Comparison of ENCODE assay signal across 14 cellular contexts in genomic region chr4:10075953-10076391, GRCh38. TPM values are rescaled to one million over a fixed set of nuclear protein-coding genes. Genes with fewer than 3 reads are reported as not detected.
A peak's percentile ranks its signal among the peaks of the same experiment; 100 is the strongest.
DNase-seq lines count a peak whose midpoint lies in the region; ATAC-seq, FAIRE-seq and TF ChIP-seq lines count a peak whose summit lies in the region.
"Had no signal": no experiment of that assay in that cellular context is flagged by ENCODE, and none has a peak within 500 bp of the region (broad histone marks: within the 10 kb centered on the region; RNA-seq: fewer than 3 reads in every experiment).

No MANE protein-coding gene starts in this region.

- no peaks in the 10 kb centered on the region for H3K9me3 Mint-ChIP-seq in activated T-cell treated with anti-CD3 and anti-CD28 coated beads, Interleukin-2, amount 50 U/mL, for 72 hours
- H3K9me3 Mint-ChIP-seq in memory B cell, result no peaks in the 10 kb centered on the region
- H3K9me3 Mint-ChIP-seq: activated B cell treated with CpG ODN at 0.5 μM for 24 hours had no signal

- no peak overlapping the region for H3K27ac Mint-ChIP-seq in activated T-cell treated with anti-CD3 and anti-CD28 coated beads, Interleukin-2, amount 50 U/mL, for 72 hours
- H3K27ac Mint-ChIP-seq in memory B cell, result peak overlapping the region; percentile 83
- H3K27ac Mint-ChIP-seq: activated B cell treated with CpG ODN at 0.5 μM for 24 hours had no signal

- H3K36me3 ChIP-seq in testis (ENCODE audit: low read depth, missing control alignments), result no peaks in the 10 kb centered on the region

- H3K4me1 Mint-ChIP-seq in activated T-cell treated with anti-CD3 and anti-CD28 coated beads, Interleukin-2, amount 50 U/mL, for 72 hours (ENCODE audit: low read depth), result no peaks in the 10 kb centered on the region
- H3K4me1 Mint-ChIP-seq in memory B cell, result peaks cover 2% of the 10 kb centered on the region
- H3K4me1 Mint-ChIP-seq: activated B cell treated with CpG ODN at 0.5 μM for 24 hours had no signal

- peak; percentile 5 to 15 for ATAC-seq in activated T-cell treated with anti-CD3 and anti-CD28 coated beads, Interleukin-2, amount 50 U/mL, for 72 hours (replicated peaks in 1 of 2)
- ATAC-seq in memory B cell (ENCODE audit: low read depth), result no peak
- no peak for ATAC-seq in HG03460 (IDR thresholded peaks at IDR 0.05; ENCODE audit: unreplicated experiment)

- H3K4me1 ChIP-seq in testis, result peaks cover 23% of the 10 kb centered on the region

- H3K4me3 ChIP-seq in coronary artery, result no peak overlapping the region
- H3K4me3 ChIP-seq in testis, result no peak overlapping the region
- H3K4me3 ChIP-seq: lung had no signal

- no peaks in the 10 kb centered on the region for H3K9me3 ChIP-seq in testis

- intact Hi-C loops in testis (cut with DNase I; ENCODE audit: low total_unique reads), result no loop called here

- no peaks in the 10 kb centered on the region for H3K27me3 Mint-ChIP-seq in activated T-cell treated with anti-CD3 and anti-CD28 coated beads, Interleukin-2, amount 50 U/mL, for 72 hours (ENCODE audit: low read depth)
- no peaks in the 10 kb centered on the region for H3K27me3 Mint-ChIP-seq in memory B cell
- H3K27me3 Mint-ChIP-seq: activated B cell treated with CpG ODN at 0.5 μM for 24 hours had no signal

- H3K27me3 ChIP-seq in testis, result no peaks in the 10 kb centered on the region

- FAIRE-seq in urothelium cell line (lab: Jason Lieb, UNC), result no peak
- FAIRE-seq: D721Med had no signal

- no peak overlapping the region for H3K4me3 Mint-ChIP-seq in activated T-cell treated with anti-CD3 and anti-CD28 coated beads, Interleukin-2, amount 50 U/mL, for 72 hours
- no peak overlapping the region for H3K4me3 Mint-ChIP-seq in memory B cell
- H3K4me3 Mint-ChIP-seq: activated B cell treated with CpG ODN at 0.5 μM for 24 hours had no signal

- TF ChIP-seq CTCF in coronary artery (IDR thresholded peaks at IDR 0.05), result no peak
- TF ChIP-seq CTCF in testis (IDR thresholded peaks at IDR 0.05), result no peak

- 74 to 82% methylated on average over 7 to 10 of the region's 11 CpGs for WGBS in testis, 2 donors

- peaks cover 9 to 12% of the 10 kb centered on the region in 2 donors for H3K36me3 Mint-ChIP-seq in activated T-cell treated with anti-CD3 and anti-CD28 coated beads, Interleukin-2, amount 50 U/mL, for 72 hours (ENCODE audit: insufficient read depth in 2 of 2)
- peaks cover 26% of the 10 kb centered on the region for H3K36me3 Mint-ChIP-seq in memory B cell

- H3K27ac ChIP-seq in coronary artery (peak overlapping the region in 1 of 2 donors; percentile 26), testis (no peak overlapping the region)

- TF ChIP-seq POLR2A in testis (IDR thresholded peaks at IDR 0.05), result no peak

- DNase-seq in activated T-cell treated with anti-CD3 and anti-CD28 coated beads, Interleukin-2, amount 50 U/mL, for 72 hours, result no peak
- DNase-seq in activated T-cell treated with anti-CD3 and anti-CD28 coated beads for 4 hours (no peak), coronary artery (ENCODE audit: low spot score) (peak; percentile 66), memory B cell (ENCODE audit: low spot score in 2 of 2) (no peak), testis (peak; percentile 50), COR-L47 (lab: John Stamatoyannopoulos, UW) (no peak), urothelium cell line (ENCODE audit: low spot score) (no peak)
- DNase-seq: ACHN, activated B cell treated with CpG ODN at 0.5 μM for 24 hours, Kasumi-1, NCI-H2171 had no signal

RNA-seq across cellular contexts. Expression of gene WDR1, which starts 40.6 kb away (rescaled TPM):
- total RNA-seq in activated T-cell treated with anti-CD3 and anti-CD28 coated beads, Interleukin-2, amount 50 U/mL, for 72 hours, result 100 to 1,000 TPM; 304 to 326 TPM
- total RNA-seq in testis, result 100 to 1,000 TPM; 165 to 168 TPM
- 295 TPM for polyA plus RNA-seq in testis (ENCODE audit: insufficient read depth, low read depth, low replicate concordance)

RNA-seq across cellular contexts. Expression of gene SLC2A9, which starts 54.7 kb away (rescaled TPM):
- 1 to 10 TPM; 1.1 to 1.7 TPM for total RNA-seq in activated T-cell treated with anti-CD3 and anti-CD28 coated beads, Interleukin-2, amount 50 U/mL, for 72 hours
- total RNA-seq in testis, result 1 to 10 TPM; 6.8 to 7.5 TPM
- polyA plus RNA-seq in testis (ENCODE audit: insufficient read depth, low read depth, low replicate concordance), result 6.3 TPM

Comparison
In these comparisons a context has a peak if more than half of its experiments do, and no peak if none do; other contexts are left out.
1. ATAC-seq: peak in activated T-cell treated with anti-CD3 and anti-CD28 coated beads, Interleukin-2, amount 50 U/mL, for 72 hours (2 of 2); none in memory B cell (single experiment) and HG03460 (single experiment).
2. DNase-seq: peak in coronary artery (single experiment) and testis (single experiment); none in activated T-cell treated with anti-CD3 and anti-CD28 coated beads, Interleukin-2, amount 50 U/mL, for 72 hours (0 of 2), activated T-cell treated with anti-CD3 and anti-CD28 coated beads for 4 hours (single experiment), memory B cell (0 of 2), COR-L47 (single experiment) and urothelium cell line (single experiment).